ENCODE assay signal across 1 cellular context in genomic region chr16:52408197-52408845, GRCh38.
TF ChIP-seq lines count a peak whose summit lies in the region.

No MANE protein-coding gene starts in this region.

TF ChIP-seq in HepG2, 621 proteins besides CTCF, POLR2A, EP300 and RAD21 (continued from another document and continues in another):
- TF ChIP-seq ZBTB40 (IDR thresholded peaks at IDR 0.05) (no peak), ZBTB40 (CRISPR knock-in tag; IDR thresholded peaks at IDR 0.05) (peak; percentile 84; the same call in 1 of the 2 replicates), ATF1 (CRISPR knock-in tag; IDR thresholded peaks at IDR 0.05) (peak; percentile 48; the same call in 1 of the 2 replicates), ZNF446 (CRISPR knock-in tag; IDR thresholded peaks at IDR 0.05) (no peak), TAF1 (CRISPR knock-in tag; IDR thresholded peaks at IDR 0.05) (no peak; the same call in 1 of the 2 replicates), SP1 (IDR thresholded peaks at IDR 0.05) (no peak), SP1 (CRISPR knock-in tag; IDR thresholded peaks at IDR 0.05) (no peak), ATAD3A (CRISPR knock-in tag; IDR thresholded peaks at IDR 0.05) (no peak), THRA (CRISPR knock-in tag; IDR thresholded peaks at IDR 0.05; ENCODE audit: borderline replicate concordance) (peak; percentile 84; the same call in 1 of the 2 replicates), SATB2 (CRISPR knock-in tag; IDR thresholded peaks at IDR 0.05) (no peak), ZNF800 (CRISPR knock-in tag; IDR thresholded peaks at IDR 0.05) (0 out of 2 replicates have a peak, but pooled peaks have one; percentile 19), TERF1 (CRISPR knock-in tag; IDR thresholded peaks at IDR 0.05) (no peak), RBM39 (IDR thresholded peaks at IDR 0.05; ENCODE audit: low read depth, low read length, poor library complexity, severe bottlenecking) (no peak), ZNF629 (CRISPR knock-in tag; conservative IDR thresholded peaks at IDR 0.05) (no peak), SYNCRIP (IDR thresholded peaks at IDR 0.05; ENCODE audit: insufficient read depth, low read depth, low read length) (no peak), ZNF75D (CRISPR knock-in tag; IDR thresholded peaks at IDR 0.05; ENCODE audit: borderline replicate concordance) (no peak), JARID2 (CRISPR knock-in tag; IDR thresholded peaks at IDR 0.05; ENCODE audit: insufficient replicate concordance) (no peak), YEATS4 (CRISPR knock-in tag; IDR thresholded peaks at IDR 0.05; ENCODE audit: borderline replicate concordance) (0 out of 2 replicates have a peak, but pooled peaks have one; percentile 33), NCOA1 (CRISPR knock-in tag; IDR thresholded peaks at IDR 0.05) (0 out of 2 replicates have a peak, but pooled peaks have one; percentile 67), NFE2 (CRISPR knock-in tag; IDR thresholded peaks at IDR 0.05) (no peak), ZNF605 (CRISPR knock-in tag; IDR thresholded peaks at IDR 0.05) (no peak), ZNF33B (CRISPR knock-in tag; IDR thresholded peaks at IDR 0.05) (no peak), ZNF737 (CRISPR knock-in tag; IDR thresholded peaks at IDR 0.05; ENCODE audit: borderline replicate concordance) (no peak), HDAC1 (CRISPR knock-in tag; IDR thresholded peaks at IDR 0.05) (peak; percentile 90), TSC22D2 (CRISPR knock-in tag; IDR thresholded peaks at IDR 0.05; ENCODE audit: borderline replicate concordance) (no peak), NFKB2 (CRISPR knock-in tag; IDR thresholded peaks at IDR 0.05; ENCODE audit: borderline replicate concordance) (no peak), CAMTA2 (CRISPR knock-in tag; IDR thresholded peaks at IDR 0.05; ENCODE audit: borderline replicate concordance) (no peak), JUND (CRISPR knock-in tag; IDR thresholded peaks at IDR 0.05) (0 out of 2 replicates have a peak, but pooled peaks have one; percentile 64), ZSCAN12 (CRISPR knock-in tag; IDR thresholded peaks at IDR 0.05) (no peak), ZUFSP (CRISPR knock-in tag; IDR thresholded peaks at IDR 0.05; ENCODE audit: borderline replicate concordance) (no peak), ZNF441 (CRISPR knock-in tag; IDR thresholded peaks at IDR 0.05; ENCODE audit: borderline replicate concordance) (no peak), TBL1XR1 (IDR thresholded peaks at IDR 0.05; ENCODE audit: borderline replicate concordance, low read length, partially characterized antibody) (peak; percentile 74), ZSCAN21 (CRISPR knock-in tag; IDR thresholded peaks at IDR 0.05; ENCODE audit: borderline replicate concordance) (no peak), HNF1A (IDR thresholded peaks at IDR 0.05; ENCODE audit: low read depth) (peak; percentile 77), HNF1A (CRISPR knock-in tag; IDR thresholded peaks at IDR 0.05; ENCODE audit: borderline replicate concordance) (peak; percentile 92; the same call in 1 of the 2 replicates), NCOR1 (IDR thresholded peaks at IDR 0.05; ENCODE audit: borderline replicate concordance, low read length) (peak; percentile 67; the same call in 1 of the 2 replicates), KLF13 (CRISPR knock-in tag; IDR thresholded peaks at IDR 0.05) (no peak), IRX3 (CRISPR knock-in tag; IDR thresholded peaks at IDR 0.05; ENCODE audit: borderline replicate concordance, low read depth) (no peak)
